Comparison of ENCODE assay signal across 8 cellular contexts in the genomic region with DNA sequence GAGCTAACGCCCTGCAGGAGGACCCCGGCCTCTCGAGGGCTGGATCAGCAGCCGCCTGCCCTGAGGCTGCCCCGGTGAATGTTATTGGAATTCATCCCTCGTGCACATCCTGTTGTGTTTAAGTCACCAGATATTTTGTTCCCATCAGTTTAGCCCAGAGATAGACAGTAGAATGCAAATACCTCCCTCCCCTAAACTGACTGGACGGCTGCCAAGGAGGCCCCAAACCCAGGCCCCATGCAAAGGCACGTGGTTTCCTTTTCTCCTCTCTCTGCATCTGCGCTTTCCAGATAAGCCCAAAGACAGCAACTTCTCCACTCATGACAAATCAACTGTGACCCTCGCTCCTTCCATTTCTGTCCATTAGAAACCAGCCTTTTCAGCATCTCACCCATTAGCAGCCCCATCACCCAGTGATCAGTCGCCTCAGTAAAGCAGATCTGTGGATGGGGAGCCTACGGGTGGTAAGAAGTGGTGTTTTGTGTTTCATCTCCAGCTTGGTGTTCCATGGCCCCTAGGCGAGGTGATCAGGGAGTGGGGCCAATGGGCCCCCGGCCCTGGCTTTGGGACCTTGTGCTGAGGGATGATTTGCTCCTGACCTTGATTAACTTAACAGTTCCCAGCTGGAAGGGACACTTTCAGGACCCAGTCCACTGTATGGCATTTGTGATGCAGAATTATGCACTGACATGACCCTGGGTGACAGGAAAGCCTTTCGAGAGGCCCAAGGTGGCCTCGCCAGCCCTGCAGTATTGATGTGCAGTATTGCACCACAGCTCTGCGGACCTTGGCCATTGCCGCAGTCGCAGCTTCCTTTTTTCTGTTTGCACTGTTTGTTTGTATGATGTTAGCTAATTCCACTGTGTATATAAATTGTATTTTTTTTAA. TPM values are rescaled to one million over a fixed set of nuclear protein-coding genes. Genes with fewer than 3 reads are reported as not detected.
A peak's percentile ranks its signal among the peaks of the same experiment; 100 is the strongest.
DNase-seq lines count a peak whose midpoint lies in the region; ATAC-seq and TF ChIP-seq lines count a peak whose summit lies in the region.

No MANE protein-coding gene starts in this region.

- TF ChIP-seq CTCF in endothelial cell (IDR thresholded peaks at IDR 0.05; ENCODE audit: unreplicated experiment) = no peak

- no peak for ATAC-seq in activated CD8-positive, alpha-beta T cell treated with anti-CD3 and anti-CD28 coated beads, Interleukin-2, amount 10 ng/mL, durations not matched to agents 7 days and 5 days

- H3K36me3 Mint-ChIP-seq in endothelial cell (ENCODE audit: low read depth, unreplicated experiment) = peaks cover 59% of the 10 kb centered on the region
- peaks cover 27% of the 10 kb centered on the region for H3K36me3 Mint-ChIP-seq in activated CD8-positive, alpha-beta T cell treated with anti-CD3 and anti-CD28 coated beads, Interleukin-2, amount 10 ng/mL, durations not matched to agents 7 days and 5 days (ENCODE audit: low read depth)

- no peaks in the 10 kb centered on the region for H3K9me3 Mint-ChIP-seq in endothelial cell (ENCODE audit: unreplicated experiment)
- H3K9me3 Mint-ChIP-seq in activated CD8-positive, alpha-beta T cell treated with anti-CD3 and anti-CD28 coated beads, Interleukin-2, amount 10 ng/mL, durations not matched to agents 7 days and 5 days (ENCODE audit: insufficient read depth) = no peaks in the 10 kb centered on the region

- no peak overlapping the region for H3K27ac Mint-ChIP-seq in endothelial cell (ENCODE audit: unreplicated experiment)
- no peak overlapping the region for H3K27ac Mint-ChIP-seq in activated CD8-positive, alpha-beta T cell treated with anti-CD3 and anti-CD28 coated beads, Interleukin-2, amount 10 ng/mL, durations not matched to agents 7 days and 5 days

- H3K4me3 Mint-ChIP-seq in endothelial cell (ENCODE audit: unreplicated experiment) = peak overlapping the region; percentile 19
- no peak overlapping the region for H3K4me3 Mint-ChIP-seq in activated CD8-positive, alpha-beta T cell treated with anti-CD3 and anti-CD28 coated beads, Interleukin-2, amount 10 ng/mL, durations not matched to agents 7 days and 5 days

- peak; percentile 74 for DNase-seq in DMS153 treated with DMSO at 0.1 percent for 48 hours (lab: John Stamatoyannopoulos, UW; ENCODE audit: unreplicated experiment)
- DNase-seq in DMS153 (lab: John Stamatoyannopoulos, UW) = no peak
- peak; percentile 69 to 75 for DNase-seq in NOMO-1 (lab: John Stamatoyannopoulos, UW; ENCODE audit: unreplicated experiment in 2 of 2)
- DNase-seq in endothelial cell (ENCODE audit: low spot score) = no peak
- peak; percentile 68 for DNase-seq in pulmonary artery endothelial cell (ENCODE audit: low read depth, low spot score)
- DNase-seq in activated CD8-positive, alpha-beta T cell treated with anti-CD3 and anti-CD28 coated beads, Interleukin-2, amount 10 ng/mL, durations not matched to agents 7 days and 5 days = no peak
- DNase-seq in NCI-H524 treated with DMSO at 0.1 percent for 48 hours (lab: John Stamatoyannopoulos, UW) = no peak
- no peak for DNase-seq in activated effector memory CD4-positive, alpha-beta T cell treated with anti-CD3 and anti-CD28 coated beads, Interleukin-2, amount 50 U/mL, for 16 hours

- peaks cover 2% of the 10 kb centered on the region for H3K27me3 Mint-ChIP-seq in endothelial cell (ENCODE audit: unreplicated experiment)
- H3K27me3 Mint-ChIP-seq in activated CD8-positive, alpha-beta T cell treated with anti-CD3 and anti-CD28 coated beads, Interleukin-2, amount 10 ng/mL, durations not matched to agents 7 days and 5 days (ENCODE audit: low read depth) = no peaks in the 10 kb centered on the region

- CTCF ChIA-PET in activated CD8-positive, alpha-beta T cell treated with anti-CD3 and anti-CD28 coated beads, Interleukin-2, amount 10 ng/mL, durations not matched to agents 7 days and 5 days (lab: Charles Lee) = interaction anchor here (1.1 kb wide), 1 partner anchor 50 kb away, joined by 4 read pairs; no protein-coding TSS in a partner anchor

- POLR2A ChIA-PET in activated CD8-positive, alpha-beta T cell treated with anti-CD3 and anti-CD28 coated beads, Interleukin-2, amount 10 ng/mL, durations not matched to agents 7 days and 5 days (lab: Charles Lee) = interaction anchor here (15.2 kb wide), 1 partner anchor 66 kb away, joined by 209 read pairs; no protein-coding TSS in a partner anchor

- H3K4me1 Mint-ChIP-seq in endothelial cell (ENCODE audit: unreplicated experiment) = peaks cover 8% of the 10 kb centered on the region
- peaks cover 6% of the 10 kb centered on the region for H3K4me1 Mint-ChIP-seq in activated CD8-positive, alpha-beta T cell treated with anti-CD3 and anti-CD28 coated beads, Interleukin-2, amount 10 ng/mL, durations not matched to agents 7 days and 5 days (ENCODE audit: low read depth)

RNA-seq across cellular contexts. Expression of a gene that starts 5.2 kb away (rescaled TPM):
- total RNA-seq in endothelial cell (ENCODE audit: unreplicated experiment) (not detected), pulmonary artery endothelial cell (not detected in 2 replicates)
- total RNA-seq in activated CD8-positive, alpha-beta T cell treated with anti-CD3 and anti-CD28 coated beads, Interleukin-2, amount 10 ng/mL, durations not matched to agents 7 days and 5 days = not detected

RNA-seq across cellular contexts. Expression of a gene that starts 16.3 kb away (rescaled TPM):
- not detected for total RNA-seq in endothelial cell (ENCODE audit: unreplicated experiment)
- not detected in 2 replicates for total RNA-seq in pulmonary artery endothelial cell
- not detected for total RNA-seq in activated CD8-positive, alpha-beta T cell treated with anti-CD3 and anti-CD28 coated beads, Interleukin-2, amount 10 ng/mL, durations not matched to agents 7 days and 5 days

RNA-seq across cellular contexts. Expression of a gene that starts 36.4 kb away (rescaled TPM):
- total RNA-seq in endothelial cell (ENCODE audit: unreplicated experiment) = 42.9 TPM
- 8.1 and 12.4 TPM in 2 replicates for total RNA-seq in pulmonary artery endothelial cell
- 10 to 100 TPM; 19.7 to 20.9 TPM for total RNA-seq in activated CD8-positive, alpha-beta T cell treated with anti-CD3 and anti-CD28 coated beads, Interleukin-2, amount 10 ng/mL, durations not matched to agents 7 days and 5 days

RNA-seq across cellular contexts. Expression of a gene that starts 36.6 kb away (rescaled TPM):
- total RNA-seq in endothelial cell (ENCODE audit: unreplicated experiment) = 27.2 TPM
- total RNA-seq in pulmonary artery endothelial cell = 17.4 and 29.7 TPM in 2 replicates
- total RNA-seq in activated CD8-positive, alpha-beta T cell treated with anti-CD3 and anti-CD28 coated beads, Interleukin-2, amount 10 ng/mL, durations not matched to agents 7 days and 5 days = 10 to 100 TPM; 32.4 to 34.6 TPM

Comparison
In these comparisons a context has a peak if more than half of its experiments do, and no peak if none do; other contexts are left out.
1. DNase-seq: peak in DMS153 treated with DMSO at 0.1 percent for 48 hours (single experiment), NOMO-1 (2 of 2) and pulmonary artery endothelial cell (single experiment); none in DMS153 (single experiment), endothelial cell (single experiment), activated CD8-positive, alpha-beta T cell treated with anti-CD3 and anti-CD28 coated beads, Interleukin-2, amount 10 ng/mL, durations not matched to agents 7 days and 5 days (single experiment), NCI-H524 treated with DMSO at 0.1 percent for 48 hours (single experiment) and activated effector memory CD4-positive, alpha-beta T cell treated with anti-CD3 and anti-CD28 coated beads, Interleukin-2, amount 50 U/mL, for 16 hours (single experiment).